9 cellular contexts compared by ENCODE assay signal in genomic region chr18:46155652-46156051, GRCh38. TPM values are rescaled to one million over a fixed set of nuclear protein-coding genes. Genes with fewer than 3 reads are reported as not detected.
A peak's percentile ranks its signal among the peaks of the same experiment; 100 is the strongest.
DNase-seq lines count a peak whose midpoint lies in the region; ATAC-seq and TF ChIP-seq lines count a peak whose summit lies in the region.
"Had no signal": no experiment of that assay in that cellular context is flagged by ENCODE, and none has a peak within 500 bp of the region (broad histone marks: within the 10 kb centered on the region; RNA-seq: fewer than 3 reads in every experiment).

No MANE protein-coding gene starts in this region.

- H3K4me3 Mint-ChIP-seq in endodermal cell = no peak overlapping the region

- peaks cover 12% of the 10 kb centered on the region for H3K4me1 Mint-ChIP-seq in endodermal cell

- TF ChIP-seq CTCF in lung (IDR thresholded peaks at IDR 0.05; ENCODE audit: control extremely low read depth, extremely low read depth) (no peak), WERI-Rb-1 (IDR thresholded peaks at IDR 0.05; ENCODE audit: low read depth, low read length) (no peak), endodermal cell (conservative IDR thresholded peaks at IDR 0.05) (no peak)

- H3K4me3 ChIP-seq in lung (no peak overlapping the region), WERI-Rb-1 (ENCODE audit: low read depth, low read length) (no peak overlapping the region), endodermal cell (ENCODE audit: low read length) (no peak overlapping the region)

- 72 to 81% methylated on average over 2 of the region's 2 CpGs for WGBS in lung, 2 donors
- 93% methylated on average over 2 of the region's 2 CpGs; no CpG with 5 or more reads in 1 of the 2 experiments for WGBS in endodermal cell (ENCODE audit: insufficient coverage in 1 of 2, insufficient read length in 1 of 2), 2 experiments

- peaks cover 0 to 5% of the 10 kb centered on the region in 2 donors for H3K4me1 ChIP-seq in lung (ENCODE audit: control insufficient read depth in 2 of 2, insufficient read depth in 2 of 2, low read length in 2 of 2)
- no peaks in the 10 kb centered on the region for H3K4me1 ChIP-seq in endodermal cell (ENCODE audit: control insufficient read depth, insufficient read depth, low read length)

- no peaks in the 10 kb centered on the region for H3K27me3 Mint-ChIP-seq in endodermal cell (ENCODE audit: insufficient read depth)

- H3K36me3 ChIP-seq in KOPT-K1 (ENCODE audit: insufficient read depth, low read length) (no peaks in the 10 kb centered on the region), lung (ENCODE audit: control insufficient read depth in 2 of 2, insufficient read depth in 2 of 2, low read length in 2 of 2) (no peaks in the 10 kb centered on the region), WERI-Rb-1 (no peaks in the 10 kb centered on the region), endodermal cell (ENCODE audit: control insufficient read depth, insufficient read depth, low read length) (no peaks in the 10 kb centered on the region)

- in situ Hi-C loops in ACHN (cut with HindIII; ENCODE audit: low pct_ligation_motif_present, low pct_unique_long_range_greater_than_20kb, low sequenced_read_pairs) = no loop called here

- no peak overlapping the region for H3K9ac ChIP-seq in endodermal cell (ENCODE audit: extremely low read depth, low read length, poor library complexity, severe bottlenecking)

- H3K27ac ChIP-seq in KOPT-K1 (ENCODE audit: low read depth, low read length, poor library complexity, severe bottlenecking) (peak overlapping the region; percentile 94), lung (ENCODE audit: low read depth in 1 of 2, low read length in 1 of 2) (no peak overlapping the region), WERI-Rb-1 (no peak overlapping the region), endodermal cell (ENCODE audit: low read depth, low read length) (no peak overlapping the region)

- H3K27me3 ChIP-seq in lung (ENCODE audit: control insufficient read depth, insufficient read depth) (no peaks in the 10 kb centered on the region), WERI-Rb-1 (ENCODE audit: insufficient read depth, low read depth, severe bottlenecking) (no peaks in the 10 kb centered on the region), endodermal cell (ENCODE audit: control insufficient read depth, insufficient read depth, low read length, poor library complexity, severe bottlenecking) (no peaks in the 10 kb centered on the region)

- no peaks in the 10 kb centered on the region for H3K36me3 Mint-ChIP-seq in endodermal cell (ENCODE audit: low read depth)

- ATAC-seq in lung (ENCODE audit: insufficient read depth, low FRiP score) (peak; percentile 69), GM18511 (IDR thresholded peaks at IDR 0.05; ENCODE audit: unreplicated experiment) (no peak)

- H3K9me3 ChIP-seq in KOPT-K1 (ENCODE audit: insufficient read depth, low read length, poor library complexity, severe bottlenecking) (peaks cover 7% of the 10 kb centered on the region), lung (ENCODE audit: control insufficient read depth in 2 of 2, insufficient read depth in 1 of 2, low read length in 1 of 2) (no peaks in the 10 kb centered on the region), WERI-Rb-1 (ENCODE audit: severe bottlenecking) (no peaks in the 10 kb centered on the region), endodermal cell (ENCODE audit: control insufficient read depth, low read length) (no peaks in the 10 kb centered on the region)

- H3K27ac Mint-ChIP-seq in endodermal cell = no peak overlapping the region

- peak; percentile 90 for DNase-seq in ACHN
- peak; percentile 29 for DNase-seq in activated gamma-delta T cell treated with anti-CD3 and anti-CD28 coated beads, Interleukin-2, amount 50 U/mL, for 16 hours (ENCODE audit: low read depth)
- DNase-seq in lung (ENCODE audit: low spot score) = no peak
- no peak for DNase-seq in NCI-H526 (lab: John Stamatoyannopoulos, UW)
- no peak for DNase-seq in WERI-Rb-1
- DNase-seq in endodermal cell = no peak
- DNase-seq: anterior cingulate cortex had no signal

- no peaks in the 10 kb centered on the region for H3K9me3 Mint-ChIP-seq in endodermal cell

RNA-seq across cellular contexts. Expression of gene HAUS1, which starts 51.5 kb away (rescaled TPM):
- total RNA-seq in lung = 10 to 100 TPM; 17.2 to 23.5 TPM
- polyA plus RNA-seq in lung = 10 to 100 TPM; 16.8 to 27.7 TPM
- 100 to 1,000 TPM in 1 of 2 donors, 10 to 100 TPM in 1; 80.1 to 130 TPM for total RNA-seq in endodermal cell
- 110 TPM for polyA plus RNA-seq in endodermal cell (2013, experiment 1 of 2)
- polyA plus RNA-seq in endodermal cell (2013, experiment 2 of 2) = 113 TPM

RNA-seq across cellular contexts. Expression of gene ATP5F1A, which starts 57.6 kb away (rescaled TPM):
- 100 to 1,000 TPM; 265 to 389 TPM for total RNA-seq in lung
- polyA plus RNA-seq in lung = 100 to 1,000 TPM; 175 to 320 TPM
- 100 to 1,000 TPM; 608 to 706 TPM for total RNA-seq in endodermal cell
- 609 TPM for polyA plus RNA-seq in endodermal cell (2013, experiment 1 of 2)
- polyA plus RNA-seq in endodermal cell (2013, experiment 2 of 2) = 550 TPM

Comparison
In these comparisons a context has a peak if more than half of its experiments do, and no peak if none do; other contexts are left out.
1. DNase-seq: peak in ACHN (single experiment) and activated gamma-delta T cell treated with anti-CD3 and anti-CD28 coated beads, Interleukin-2, amount 50 U/mL, for 16 hours (single experiment); none in lung (single experiment), NCI-H526 (0 of 2), WERI-Rb-1 (single experiment) and endodermal cell (single experiment).